ENCODE assay signal across 9 cellular contexts in the genomic region with DNA sequence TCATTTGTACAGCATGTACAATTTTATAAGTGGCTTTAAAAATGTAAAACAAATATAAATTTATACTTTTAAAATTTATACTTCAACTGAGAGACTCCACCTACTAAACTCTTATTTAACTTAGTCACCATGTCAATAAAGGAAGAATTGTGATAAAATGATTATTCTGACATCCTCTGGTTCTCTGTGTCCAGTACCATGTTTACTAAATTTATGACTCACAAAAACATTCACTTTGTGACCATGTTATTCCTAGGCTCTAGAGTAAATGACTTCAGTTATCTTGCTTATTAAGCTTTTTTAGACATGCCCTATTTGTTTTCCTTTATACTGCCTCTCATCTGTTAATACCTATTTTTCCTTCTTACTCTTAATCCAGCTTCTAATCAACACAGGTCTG.
"Had no signal": no experiment of that assay in that cellular context is flagged by ENCODE, and none has a peak within 500 bp of the region (broad histone marks: within the 10 kb centered on the region; RNA-seq: fewer than 3 reads in every experiment).

No MANE protein-coding gene starts in this region.

- H3K9ac ChIP-seq: GM23248 had no signal

- H3K36me3 ChIP-seq: HAP-1 had no signal

- H3K9me3 ChIP-seq: HAP-1 had no signal

- H3K4me3 ChIP-seq: GM23248, HAP-1 had no signal

- H3K4me1 ChIP-seq: HAP-1 had no signal

- H2AFZ ChIP-seq: GM23248 had no signal

- FAIRE-seq: HepG2 had no signal

- ATAC-seq: HCT116, HepG2 had no signal

- H3K27ac ChIP-seq: GM23248, HL-60 had no signal

- DNase-seq: GM23248, GOT3, H7, HFFc6, KBM-7 had no signal
